13 cellular contexts compared by ENCODE assay signal in genomic region chr10:31619410-31620095, GRCh38.
DNase-seq lines count a peak whose midpoint lies in the region; ATAC-seq and TF ChIP-seq lines count a peak whose summit lies in the region.
"Had no signal": no experiment of that assay in that cellular context is flagged by ENCODE, and none has a peak within 500 bp of the region (broad histone marks: within the 10 kb centered on the region; RNA-seq: fewer than 3 reads in every experiment).

No MANE protein-coding gene starts in this region.

- H3K9ac ChIP-seq in skeletal muscle satellite cell (ENCODE audit: low read depth, low read length), result no peak overlapping the region

- peak overlapping the region in 1 of 2 donors; percentile 49 for H3K27ac ChIP-seq in coronary artery

- H3K4me1 ChIP-seq in skeletal muscle satellite cell (ENCODE audit: control insufficient read depth, insufficient read depth, low read length), result peaks cover 35% of the 10 kb centered on the region

- DNase-seq in GM03348 (ENCODE audit: low spot score), result peak; percentile 54
- peak; percentile 73 for DNase-seq in coronary artery (ENCODE audit: low spot score)
- no peak for DNase-seq in left lobe of liver (ENCODE audit: low spot score)
- DNase-seq in NCI-H446 treated with DMSO at 0.1 percent for 48 hours (lab: John Stamatoyannopoulos, UW), result no peak
- no peak for DNase-seq in posterior cingulate gyrus
- DNase-seq: amniotic stem cell, naive B cell, NCI-H187, SHP77 treated with DMSO at 0.1 percent for 48 hours had no signal

- H3K27me3 ChIP-seq in skeletal muscle satellite cell (ENCODE audit: control insufficient read depth, insufficient read depth, low read length), result no peaks in the 10 kb centered on the region
- H3K27me3 ChIP-seq: left lung had no signal

- intact Hi-C loops in posterior cingulate gyrus (cut with DNase I), result no loop called here

- H3K36me3 ChIP-seq in skeletal muscle satellite cell (ENCODE audit: insufficient read depth, low read length), result no peaks in the 10 kb centered on the region
- H3K36me3 ChIP-seq: left lung had no signal

- no peak for TF ChIP-seq CTCF in coronary artery (IDR thresholded peaks at IDR 0.05)

- H3K4me3 ChIP-seq in coronary artery (no peak overlapping the region), skeletal muscle satellite cell (ENCODE audit: low read length) (no peak overlapping the region)
- H3K4me3 ChIP-seq: left lung had no signal

- peak; percentile 47 for ATAC-seq in left lobe of liver
- ATAC-seq in HG03139 (IDR thresholded peaks at IDR 0.05; ENCODE audit: unreplicated experiment), result no peak
- no peak for ATAC-seq in HG02840 (IDR thresholded peaks at IDR 0.05; ENCODE audit: low FRiP score, unreplicated experiment)

- H3K4me2 ChIP-seq in skeletal muscle satellite cell (ENCODE audit: low read length), result peak overlapping the region; percentile 25

- H3K9me3 ChIP-seq in skeletal muscle satellite cell (replicated peaks; ENCODE audit: low read length), result no peaks in the 10 kb centered on the region

Comparison
In these comparisons a context has a peak if more than half of its experiments do, and no peak if none do; other contexts are left out.
1. DNase-seq: peak in GM03348 (single experiment) and coronary artery (single experiment); none in left lobe of liver (single experiment), NCI-H446 treated with DMSO at 0.1 percent for 48 hours (single experiment) and posterior cingulate gyrus (0 of 10).